9 cellular contexts compared by ENCODE assay signal in the genomic region with DNA sequence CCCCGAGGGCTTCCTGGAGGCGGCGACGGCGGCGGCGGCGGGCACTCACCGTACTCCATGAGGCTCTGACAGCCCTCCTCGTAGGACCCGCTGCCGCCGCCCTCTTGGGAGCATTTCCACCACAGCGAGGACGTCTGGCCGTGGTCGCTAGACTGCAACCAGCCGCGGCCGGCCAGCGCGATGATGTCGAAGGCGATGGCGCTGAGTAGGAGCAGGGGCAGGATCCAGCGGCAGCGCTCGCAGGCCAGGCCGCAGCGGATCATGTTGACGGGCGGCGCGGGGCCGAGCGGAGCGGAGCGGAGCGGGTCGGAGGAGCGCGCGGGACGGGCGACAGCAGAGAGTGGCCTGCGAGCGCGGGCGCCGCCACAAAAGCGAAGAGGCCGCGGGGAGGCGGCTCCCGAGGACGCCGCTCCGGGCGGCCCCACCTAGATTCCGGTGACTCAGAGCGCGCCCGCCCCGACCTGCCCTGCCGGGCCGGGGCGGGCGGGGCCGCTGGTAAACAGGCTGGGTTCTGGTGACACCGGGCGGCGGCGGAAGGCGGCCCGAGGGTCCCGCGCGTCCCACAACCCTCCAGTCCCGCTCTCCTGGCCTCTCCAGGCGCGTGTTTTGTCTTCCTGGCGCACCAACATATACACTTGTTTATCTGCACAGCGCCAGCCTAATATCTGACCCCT. TPM values are rescaled to one million over a fixed set of nuclear protein-coding genes. Genes with fewer than 3 reads are reported as not detected.
DNase-seq lines count a peak whose midpoint lies in the region; ATAC-seq and TF ChIP-seq lines count a peak whose summit lies in the region.
"Had no signal": no experiment of that assay in that cellular context is flagged by ENCODE, and none has a peak within 500 bp of the region (broad histone marks: within the 10 kb centered on the region; RNA-seq: fewer than 3 reads in every experiment).

PERP (minus strand) TSS at position 342 of the 674 bp plus-strand sequence; CDS start at position 263, 79 bp downstream.

- H4K20me1 ChIP-seq in PC-9 (ENCODE audit: insufficient read depth), result peaks cover 8% of the 10 kb centered on the region; the same call in 1 of the 2 replicates

- peaks cover 24% of the 10 kb centered on the region for H3F3A ChIP-seq in PC-9 (ENCODE audit: insufficient read depth, low read depth)

- H3K79me2 ChIP-seq in PC-9 (ENCODE audit: low read depth), result peaks cover 49% of the 10 kb centered on the region

- H3K4me1 Mint-ChIP-seq in neural crest cell, result peaks cover 19% of the 10 kb centered on the region
- H3K4me1 Mint-ChIP-seq in stimulated activated naive CD8-positive, alpha-beta T cell treated with anti-CD3 and anti-CD28 coated beads, Interleukin-15, amount 100 ng/mL, for 72 hours, result peaks cover 31% of the 10 kb centered on the region

- H2AFZ ChIP-seq in PC-9, result peak within 1 kb of the TSS; percentile 86

- peaks cover 14% of the 10 kb centered on the region for H3K36me3 ChIP-seq in PC-9 (ENCODE audit: low read depth)

- TF ChIP-seq CTCF in PC-9 (conservative IDR thresholded peaks at IDR 0.05) (no peak; the same call in 1 of the 2 replicates), fibroblast of villous mesenchyme (IDR thresholded peaks at IDR 0.05; ENCODE audit: insufficient read depth, low read depth, low read length) (no peak), neural crest cell (conservative IDR thresholded peaks at IDR 0.05) (no peak)

- H3K9me3 ChIP-seq in PC-9 (ENCODE audit: insufficient read depth, low read depth), result no peaks in the 10 kb centered on the region

- DNase-seq in NCI-H2081 (lab: John Stamatoyannopoulos, UW), result peak; percentile 62 to 63
- no peak for DNase-seq in NCI-H2081 treated with DMSO at 0.1 percent for 48 hours (lab: John Stamatoyannopoulos, UW)
- peak; percentile 78 to 82 for DNase-seq in PC-9
- DNase-seq in activated effector memory CD4-positive, alpha-beta T cell treated with Interleukin-2 at 50 U/mL for 16 hours, result peak; percentile 70
- peak; percentile 34 for DNase-seq in fibroblast of villous mesenchyme (ENCODE audit: low read depth)
- peak; percentile 38 for DNase-seq in neural crest cell (ENCODE audit: low read depth, low spot score)
- DNase-seq in stimulated activated naive CD8-positive, alpha-beta T cell treated with anti-CD3 and anti-CD28 coated beads, Interleukin-15, amount 100 ng/mL, for 72 hours, result peak; percentile 64 to 65
- DNase-seq: DND-41 had no signal

- peaks cover 52% of the 10 kb centered on the region for H3K27me3 Mint-ChIP-seq in neural crest cell (ENCODE audit: low read depth)
- H3K27me3 Mint-ChIP-seq in stimulated activated naive CD8-positive, alpha-beta T cell treated with anti-CD3 and anti-CD28 coated beads, Interleukin-15, amount 100 ng/mL, for 72 hours, result peaks cover 48% of the 10 kb centered on the region

- CTCF ChIA-PET in PC-9 (lab: Charles Lee), result interaction anchor here (1.0 to 2.4 kb wide), 4 partner anchors 100 to 106 kb away, joined by 3 to 9 read pairs (median 6); no protein-coding TSS in a partner anchor

- H3K27ac ChIP-seq in PC-9, result peak within 1 kb of the TSS; percentile 78

- no peaks in the 10 kb centered on the region for H3K9me3 Mint-ChIP-seq in neural crest cell
- H3K9me3 Mint-ChIP-seq in stimulated activated naive CD8-positive, alpha-beta T cell treated with anti-CD3 and anti-CD28 coated beads, Interleukin-15, amount 100 ng/mL, for 72 hours, result no peaks in the 10 kb centered on the region

- no peaks in the 10 kb centered on the region for H3K36me3 Mint-ChIP-seq in neural crest cell (ENCODE audit: low read depth)

- no peaks in the 10 kb centered on the region for H3K27me3 ChIP-seq in PC-9 (ENCODE audit: insufficient read depth, low read depth)

- no TSS peak for BruUV-seq in PC-9 (replicated peaks; lab: Mats Ljungman, UMichigan)

- H3K4me3 Mint-ChIP-seq in neural crest cell, result peak within 1 kb of the TSS; percentile 90
- peak within 1 kb of the TSS; percentile 94 to 98 for H3K4me3 Mint-ChIP-seq in stimulated activated naive CD8-positive, alpha-beta T cell treated with anti-CD3 and anti-CD28 coated beads, Interleukin-15, amount 100 ng/mL, for 72 hours

- H3K4me3 ChIP-seq in PC-9 (peak within 1 kb of the TSS; percentile 86), fibroblast of villous mesenchyme (ENCODE audit: low read depth, low read length) (peak within 1 kb of the TSS; percentile 67)

- H3K4me1 ChIP-seq in PC-9 (replicated peaks; ENCODE audit: insufficient read depth), result peaks cover 38% of the 10 kb centered on the region

- H3K9me2 ChIP-seq in PC-9 (ENCODE audit: insufficient read depth), result no peaks in the 10 kb centered on the region

- H3K27ac Mint-ChIP-seq in neural crest cell (ENCODE audit: unreplicated experiment), result peak within 1 kb of the TSS; percentile 65
- peak within 1 kb of the TSS; percentile 95 to 96 for H3K27ac Mint-ChIP-seq in stimulated activated naive CD8-positive, alpha-beta T cell treated with anti-CD3 and anti-CD28 coated beads, Interleukin-15, amount 100 ng/mL, for 72 hours

- POLR2A ChIA-PET in PC-9 (lab: Charles Lee; ENCODE audit: unreplicated experiment), result interaction anchor here (0.6 kb wide), 1 partner anchor 844 kb away, joined by 17 read pairs; no protein-coding TSS in a partner anchor

- intact Hi-C loops in PC-9 (cut with micrococcal nuclease; ENCODE audit: unreplicated experiment), result loop anchor here (2.0 to 10.0 kb wide), 4 partner anchors 240 to 832 kb away; partner anchors contain the start of gene TNFAIP3

- H3K4me2 ChIP-seq in PC-9, result peak within 1 kb of the TSS; percentile 94

- peak; percentile 43 for ATAC-seq in HG02981 (IDR thresholded peaks at IDR 0.05; ENCODE audit: unreplicated experiment)
- ATAC-seq in stimulated activated naive CD8-positive, alpha-beta T cell treated with anti-CD3 and anti-CD28 coated beads, Interleukin-15, amount 100 ng/mL, for 72 hours, result peak; percentile 95

RNA-seq across cellular contexts. Expression of gene PERP, which starts in this region (rescaled TPM):
- total RNA-seq in PC-9 (2021), result 79.2 and 93.0 TPM in 2 replicates
- total RNA-seq in fibroblast of villous mesenchyme, result 11.0 and 11.2 TPM in 2 replicates
- 3.0 and 3.3 TPM in 2 replicates for total RNA-seq in neural crest cell
